ENCODE assay signal across 9 cellular contexts in the genomic region with DNA sequence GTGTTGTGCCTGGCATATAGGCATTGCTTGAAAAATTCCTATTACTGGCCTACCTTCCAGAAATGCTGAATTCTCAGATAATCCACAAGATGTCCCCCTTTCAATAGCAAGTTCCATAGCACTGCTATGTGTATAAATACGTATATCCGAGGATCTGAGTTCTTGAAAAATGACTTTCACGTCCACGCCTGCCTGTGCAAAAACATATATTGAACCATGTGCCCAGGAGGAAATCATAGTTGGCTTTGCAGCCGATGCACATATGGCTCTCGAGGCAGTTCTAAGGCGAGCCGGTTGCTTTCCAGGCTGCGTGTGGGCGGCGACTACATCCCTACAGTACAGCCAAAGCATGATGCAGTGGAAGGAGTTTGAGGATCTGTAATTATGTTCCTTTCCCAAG. TPM values are rescaled to one million over a fixed set of nuclear protein-coding genes. Genes with fewer than 3 reads are reported as not detected.
DNase-seq lines count a peak whose midpoint lies in the region; ATAC-seq and TF ChIP-seq lines count a peak whose summit lies in the region.
"Had no signal": no experiment of that assay in that cellular context is flagged by ENCODE, and none has a peak within 500 bp of the region (broad histone marks: within the 10 kb centered on the region; RNA-seq: fewer than 3 reads in every experiment).

No MANE protein-coding gene starts in this region.

- CTCF ChIA-PET in IMR-90 (lab: Yijun Ruan, JAX), result interaction anchor here (1.1 kb wide), 1 partner anchor 34 kb away, joined by 3 read pairs; no protein-coding TSS in a partner anchor

- H3K79me1 ChIP-seq in IMR-90 (ENCODE audit: low read depth in 1 of 2, low read length in 2 of 2), result no peaks in the 10 kb centered on the region

- peak overlapping the region; percentile 59 for H2BK120ac ChIP-seq in IMR-90 (ENCODE audit: low read depth, low read length)

- dilution Hi-C loops in IMR-90 (cut with HindIII; ENCODE audit: low sequenced_read_pairs, unreplicated experiment), result no loop called here

- H3K23ac ChIP-seq in IMR-90 (ENCODE audit: low read depth, low read length), result no peak overlapping the region

- peak; percentile 74 for TF ChIP-seq RAD21 in IMR-90 (IDR thresholded peaks at IDR 0.05; ENCODE audit: low read length)

- no peak overlapping the region for H3K56ac ChIP-seq in IMR-90 (ENCODE audit: extremely low read depth, insufficient read depth, low read length)

- TF ChIP-seq CTCF in AG09309 (IDR thresholded peaks at IDR 0.05; ENCODE audit: control insufficient read depth, insufficient read depth, low read depth, low read length, missing control alignments), result peak; percentile 50
- peak; percentile 61 for TF ChIP-seq CTCF in IMR-90 (conservative IDR thresholded peaks at IDR 0.05; ENCODE audit: low read depth, low read length)

- WGBS in IMR-90 (ENCODE audit: extremely low coverage in 2 of 2, insufficient read length in 1 of 2), 2 experiments, result 47% methylated on average over 3 of the region's 11 CpGs; no CpG with 5 or more reads in 1 of the 2 experiments

- H3K9me1 ChIP-seq in IMR-90 (ENCODE audit: insufficient read depth, low read length), result no peaks in the 10 kb centered on the region

- H3K4me2 ChIP-seq in IMR-90 (ENCODE audit: low read depth, low read length), result peak overlapping the region; percentile 92

- H4K8ac ChIP-seq in IMR-90 (ENCODE audit: low read depth in 2 of 2, low read length in 2 of 2), result peak overlapping the region in 1 of 2 experiments; percentile 3; a peak in 1 of 4 replicates

- no peaks in the 10 kb centered on the region for H3K9me3 ChIP-seq in IMR-90 (ENCODE audit: control insufficient read depth, insufficient read depth, low read length)

- H2AFZ ChIP-seq in IMR-90 (replicated peaks; ENCODE audit: low read length, poor library complexity), result peak overlapping the region; percentile 58

- 0 out of 2 replicates have a peak overlapping the region, but pooled peaks have one; percentile 52 for H2BK20ac ChIP-seq in IMR-90 (ENCODE audit: low read depth, low read length)

- no peak overlapping the region for H3K27ac ChIP-seq in IMR-90 (ENCODE audit: insufficient read depth, low read length)

- H3K4ac ChIP-seq in IMR-90 (ENCODE audit: low read depth, low read length), result 0 out of 2 replicates have a peak overlapping the region, but pooled peaks have one; percentile 3

- no peaks in the 10 kb centered on the region for H3K4me1 ChIP-seq in IMR-90 (ENCODE audit: control insufficient read depth, insufficient read depth, low read length)

- H3K18ac ChIP-seq in IMR-90 (ENCODE audit: low read depth, low read length), result no peak overlapping the region

- ATAC-seq in IMR-90 (ENCODE audit: low read depth) (peak; percentile 82), left colon (peak; percentile 78), GM21737 (IDR thresholded peaks at IDR 0.05; ENCODE audit: unreplicated experiment) (no peak), HG03039 (IDR thresholded peaks at IDR 0.05; ENCODE audit: unreplicated experiment) (no peak)

- no peaks in the 10 kb centered on the region for H4K20me1 ChIP-seq in IMR-90 (ENCODE audit: insufficient read depth, low read length)

- H2AK9ac ChIP-seq in IMR-90 (replicated peaks; ENCODE audit: low read depth, low read length, poor library complexity), result peak overlapping the region; percentile 3

- 0 out of 2 replicates have a peak overlapping the region, but pooled peaks have one; percentile 27 for H3K14ac ChIP-seq in IMR-90 (replicated peaks; ENCODE audit: low read depth, low read length)

- H2BK15ac ChIP-seq in IMR-90 (ENCODE audit: low read depth, low read length), result no peak overlapping the region

- peaks cover 2% of the 10 kb centered on the region; the same call in 1 of the 2 replicates for H3K27me3 ChIP-seq in IMR-90 (ENCODE audit: control insufficient read depth, insufficient read depth, low read length)

- H3K4me3 ChIP-seq in AG09309 (ENCODE audit: control insufficient read depth, low read depth, low read length) (peak overlapping the region; percentile 23), IMR-90 (ENCODE audit: insufficient read depth, low read depth, low read length) (peak overlapping the region; percentile 35)

- DNase-seq in AG09309 (ENCODE audit: low read depth) (no peak), IMR-90 (peak; percentile 47), amygdala (lab: John Stamatoyannopoulos, UW) (peak in 30 of 56 donors; percentile 0 to 36 (median 3)), left colon (peak in 1 of 2 donors; percentile 26), NCI-H345 (lab: John Stamatoyannopoulos, UW) (no peak), COLO829 (ENCODE audit: low spot score) (no peak)

- H4K5ac ChIP-seq in IMR-90 (ENCODE audit: low read depth, low read length), result no peak overlapping the region

- no peak overlapping the region for H4K91ac ChIP-seq in IMR-90 (ENCODE audit: insufficient read depth, low read depth, low read length)

- intact Hi-C loops in IMR-90 (cut with micrococcal nuclease) (loop anchor here (1.0 kb wide), 1 partner anchor 33 kb away; no protein-coding TSS in a partner anchor), left colon (cut with DNase I, micrococcal nuclease) (no loop called here)

- no peak overlapping the region for H2AK5ac ChIP-seq in IMR-90 (ENCODE audit: low read depth, low read length)

- POLR2A ChIA-PET in IMR-90 (lab: Charles Lee; ENCODE audit: unreplicated experiment), result no interaction called here

- H3K36me3 ChIP-seq in IMR-90 (ENCODE audit: control insufficient read depth, insufficient read depth, low read length), result no peaks in the 10 kb centered on the region

- no peak overlapping the region for H3K9ac ChIP-seq in IMR-90 (ENCODE audit: low read depth, low read length)

- no peak for TF ChIP-seq POLR2A in IMR-90 (IDR thresholded peaks at IDR 0.05; ENCODE audit: low read depth, low read length)

- no TSS peak for BruUV-seq in IMR-90 (replicated peaks; lab: Mats Ljungman, UMichigan)

- in situ Hi-C loops in IMR-90 (cut with MboI; ENCODE audit: low sequenced_read_pairs), result no loop called here

- H2BK5ac ChIP-seq in IMR-90 (ENCODE audit: low read depth, low read length, poor library complexity, severe bottlenecking), result no peak overlapping the region

TF ChIP-seq in IMR-90, 13 proteins besides CTCF, POLR2A, EP300 and RAD21:
- TF ChIP-seq SMC3 (IDR thresholded peaks at IDR 0.05; ENCODE audit: low read depth, low read length), result peak; percentile 43
- no peak for TF ChIP-seq BHLHE40 (IDR thresholded peaks at IDR 0.05; ENCODE audit: low read depth, low read length)

RNA-seq across cellular contexts. Expression of a gene that starts 55.4 kb away (rescaled TPM):
- total RNA-seq in IMR-90 (2012; rRNA removed), result not detected in 2 replicates
- not detected in 2 replicates for polyA plus RNA-seq in IMR-90 (2012; rRNA removed)
- not detected in 2 replicates for polyA plus RNA-seq in IMR-90 (2012; cell fraction: cytosol; rRNA removed)
- not detected in 2 replicates for polyA plus RNA-seq in IMR-90 (2012; cell fraction: nucleus; rRNA removed; ENCODE audit: low replicate concordance)
- not detected for total RNA-seq in left colon
- total RNA-seq: urinary bladder had no signal
- polyA plus RNA-seq: urinary bladder had no signal

Comparison
In these comparisons a context has a peak if more than half of its experiments do, and no peak if none do; other contexts are left out.
1. DNase-seq: peak in IMR-90 (single experiment) and amygdala (30 of 56); none in AG09309 (single experiment), NCI-H345 (single experiment) and COLO829 (single experiment).
2. ATAC-seq: peak in IMR-90 (single experiment) and left colon (single experiment); none in GM21737 (single experiment) and HG03039 (single experiment).